Comparison of ENCODE assay signal across 1 cellular context in genomic region chr19:1094978-1095701, GRCh38.
TF ChIP-seq lines count a peak whose summit lies in the region.

Gene POLR2E, minus strand, starts transcription at chr19:1095375. Its CDS starts 60 bp downstream, at chr19:1095315.

TF ChIP-seq in GM12878, 131 proteins besides CTCF, POLR2A, EP300 and RAD21 (continued from another document and continues in another):
- TF ChIP-seq, protein P1, sequence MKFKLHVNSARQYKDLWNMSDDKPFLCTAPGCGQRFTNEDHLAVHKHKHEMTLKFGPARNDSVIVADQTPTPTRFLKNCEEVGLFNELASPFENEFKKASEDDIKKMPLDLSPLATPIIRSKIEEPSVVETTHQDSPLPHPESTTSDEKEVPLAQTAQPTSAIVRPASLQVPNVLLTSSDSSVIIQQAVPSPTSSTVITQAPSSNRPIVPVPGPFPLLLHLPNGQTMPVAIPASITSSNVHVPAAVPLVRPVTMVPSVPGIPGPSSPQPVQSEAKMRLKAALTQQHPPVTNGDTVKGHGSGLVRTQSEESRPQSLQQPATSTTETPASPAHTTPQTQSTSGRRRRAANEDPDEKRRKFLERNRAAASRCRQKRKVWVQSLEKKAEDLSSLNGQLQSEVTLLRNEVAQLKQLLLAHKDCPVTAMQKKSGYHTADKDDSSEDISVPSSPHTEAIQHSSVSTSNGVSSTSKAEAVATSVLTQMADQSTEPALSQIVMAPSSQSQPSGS (IDR thresholded peaks at IDR 0.05; ENCODE audit: low read length): no peak
- TF ChIP-seq SUZ12 (IDR thresholded peaks at IDR 0.05; ENCODE audit: unreplicated experiment) (no peak), NFYA (IDR thresholded peaks at IDR 0.05; ENCODE audit: borderline replicate concordance, low read depth, low read length) (no peak), DPF2 (IDR thresholded peaks at IDR 0.05) (no peak), ZNF217 (IDR thresholded peaks at IDR 0.05) (no peak), CBX3 (IDR thresholded peaks at IDR 0.05; ENCODE audit: borderline replicate concordance, low read depth) (no peak), BACH1 (IDR thresholded peaks at IDR 0.05; ENCODE audit: borderline replicate concordance) (no peak), CHD4 (IDR thresholded peaks at IDR 0.05) (no peak), KLF5 (IDR thresholded peaks at IDR 0.05; ENCODE audit: partially characterized antibody) (peak; percentile 73), POLR2AphosphoS5 (IDR thresholded peaks at IDR 0.05; ENCODE audit: low read length) (peak; percentile 52; the same call in 1 of the 2 replicates), CHD1 (IDR thresholded peaks at IDR 0.05; ENCODE audit: low read depth, low read length) (no peak), MTA3 (IDR thresholded peaks at IDR 0.05; ENCODE audit: borderline replicate concordance, low read length) (no peak), MLLT1 (IDR thresholded peaks at IDR 0.05) (no peak), STAT1 (conservative IDR thresholded peaks at IDR 0.05) (no peak), ETV6 (conservative IDR thresholded peaks at IDR 0.05 in 1 of 2, IDR thresholded peaks at IDR 0.05 in 1 of 2; ENCODE audit: borderline replicate concordance in 1 of 2, low read depth in 1 of 2) (no peak), BMI1 (IDR thresholded peaks at IDR 0.05; ENCODE audit: borderline replicate concordance) (no peak), MTA2 (IDR thresholded peaks at IDR 0.05; ENCODE audit: low read depth) (no peak), IKZF1 (conservative IDR thresholded peaks at IDR 0.05) (peak; percentile 94), CUX1 (IDR thresholded peaks at IDR 0.05; ENCODE audit: insufficient replicate concordance, low read depth, low read length) (no peak), JUND (IDR thresholded peaks at IDR 0.05; ENCODE audit: low read depth, low read length) (no peak), PRDM15 (CRISPR knock-in tag; IDR thresholded peaks at IDR 0.05) (no peak), RFX5 (IDR thresholded peaks at IDR 0.05; ENCODE audit: low read depth, low read length) (0 out of 2 replicates have a peak, but pooled peaks have one; percentile 10), KDM1A (IDR thresholded peaks at IDR 0.05; ENCODE audit: borderline replicate concordance) (no peak), SREBF2 (IDR thresholded peaks at IDR 0.05; ENCODE audit: low read length) (no peak; the same call in 1 of the 2 replicates), NRF1 (conservative IDR thresholded peaks at IDR 0.05; ENCODE audit: low read depth, low read length) (0 out of 2 replicates have a peak, but pooled peaks have one; percentile 22), EZH2 (IDR thresholded peaks at IDR 0.05; ENCODE audit: borderline replicate concordance, control insufficient read depth, low read depth, low read length) (no peak), CREB1 (IDR thresholded peaks at IDR 0.05; ENCODE audit: low read depth) (peak; percentile 76), ZNF207 (IDR thresholded peaks at IDR 0.05; ENCODE audit: borderline replicate concordance) (peak; percentile 70; the same call in 1 of the 2 replicates), SRF (IDR thresholded peaks at IDR 0.05; ENCODE audit: low read depth in 2 of 2, low read length in 2 of 2) (no peak), TCF12 (IDR thresholded peaks at IDR 0.05; ENCODE audit: low read depth, low read length) (no peak), IRF4 (IDR thresholded peaks at IDR 0.05; ENCODE audit: low read depth, low read length) (no peak), ZNF622 (IDR thresholded peaks at IDR 0.05) (no peak), IKZF2 (IDR thresholded peaks at IDR 0.05) (no peak), PML (IDR thresholded peaks at IDR 0.05; ENCODE audit: low read length) (no peak), SMAD5 (IDR thresholded peaks at IDR 0.05; ENCODE audit: low read depth) (peak; percentile 55; the same call in 1 of the 2 replicates), USF1 (IDR thresholded peaks at IDR 0.05; ENCODE audit: borderline replicate concordance, extremely low read length, insufficient read depth, low read depth, low read length) (no peak), KAT2A (conservative IDR thresholded peaks at IDR 0.05; ENCODE audit: control insufficient read depth, low read depth, low read length) (no peak), HDAC6 (IDR thresholded peaks at IDR 0.05; ENCODE audit: unreplicated experiment) (no peak), HCFC1 (IDR thresholded peaks at IDR 0.05; ENCODE audit: low read length) (peak; percentile 97), NR2F1 (conservative IDR thresholded peaks at IDR 0.05) (no peak)
- TF ChIP-seq, protein P2, sequence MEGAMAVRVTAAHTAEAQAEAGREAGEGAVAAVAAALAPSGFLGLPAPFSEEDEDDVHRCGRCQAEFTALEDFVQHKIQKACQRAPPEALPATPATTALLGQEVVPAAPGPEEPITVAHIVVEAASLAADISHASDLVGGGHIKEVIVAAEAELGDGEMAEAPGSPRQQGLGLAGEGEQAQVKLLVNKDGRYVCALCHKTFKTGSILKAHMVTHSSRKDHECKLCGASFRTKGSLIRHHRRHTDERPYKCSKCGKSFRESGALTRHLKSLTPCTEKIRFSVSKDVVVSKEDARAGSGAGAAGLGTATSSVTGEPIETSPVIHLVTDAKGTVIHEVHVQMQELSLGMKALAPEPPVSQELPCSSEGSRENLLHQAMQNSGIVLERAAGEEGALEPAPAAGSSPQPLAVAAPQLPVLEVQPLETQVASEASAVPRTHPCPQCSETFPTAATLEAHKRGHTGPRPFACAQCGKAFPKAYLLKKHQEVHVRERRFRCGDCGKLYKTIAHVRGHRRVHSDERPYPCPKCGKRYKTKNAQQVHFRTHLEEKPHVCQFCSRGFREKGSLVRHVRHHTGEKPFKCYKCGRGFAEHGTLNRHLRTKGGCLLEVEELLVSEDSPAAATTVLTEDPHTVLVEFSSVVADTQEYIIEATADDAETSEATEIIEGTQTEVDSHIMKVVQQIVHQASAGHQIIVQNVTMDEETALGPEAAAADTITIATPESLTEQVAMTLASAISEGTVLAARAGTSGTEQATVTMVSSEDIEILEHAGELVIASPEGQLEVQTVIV (IDR thresholded peaks at IDR 0.05; ENCODE audit: borderline replicate concordance, partially characterized antibody): no peak
- TF ChIP-seq, protein P3, sequence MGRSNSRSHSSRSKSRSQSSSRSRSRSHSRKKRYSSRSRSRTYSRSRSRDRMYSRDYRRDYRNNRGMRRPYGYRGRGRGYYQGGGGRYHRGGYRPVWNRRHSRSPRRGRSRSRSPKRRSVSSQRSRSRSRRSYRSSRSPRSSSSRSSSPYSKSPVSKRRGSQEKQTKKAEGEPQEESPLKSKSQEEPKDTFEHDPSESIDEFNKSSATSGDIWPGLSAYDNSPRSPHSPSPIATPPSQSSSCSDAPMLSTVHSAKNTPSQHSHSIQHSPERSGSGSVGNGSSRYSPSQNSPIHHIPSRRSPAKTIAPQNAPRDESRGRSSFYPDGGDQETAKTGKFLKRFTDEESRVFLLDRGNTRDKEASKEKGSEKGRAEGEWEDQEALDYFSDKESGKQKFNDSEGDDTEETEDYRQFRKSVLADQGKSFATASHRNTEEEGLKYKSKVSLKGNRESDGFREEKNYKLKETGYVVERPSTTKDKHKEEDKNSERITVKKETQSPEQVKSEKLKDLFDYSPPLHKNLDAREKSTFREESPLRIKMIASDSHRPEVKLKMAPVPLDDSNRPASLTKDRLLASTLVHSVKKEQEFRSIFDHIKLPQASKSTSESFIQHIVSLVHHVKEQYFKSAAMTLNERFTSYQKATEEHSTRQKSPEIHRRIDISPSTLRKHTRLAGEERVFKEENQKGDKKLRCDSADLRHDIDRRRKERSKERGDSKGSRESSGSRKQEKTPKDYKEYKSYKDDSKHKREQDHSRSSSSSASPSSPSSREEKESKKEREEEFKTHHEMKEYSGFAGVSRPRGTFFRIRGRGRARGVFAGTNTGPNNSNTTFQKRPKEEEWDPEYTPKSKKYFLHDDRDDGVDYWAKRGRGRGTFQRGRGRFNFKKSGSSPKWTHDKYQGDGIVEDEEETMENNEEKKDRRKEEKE (IDR thresholded peaks at IDR 0.05): no peak
- TF ChIP-seq, protein P4, sequence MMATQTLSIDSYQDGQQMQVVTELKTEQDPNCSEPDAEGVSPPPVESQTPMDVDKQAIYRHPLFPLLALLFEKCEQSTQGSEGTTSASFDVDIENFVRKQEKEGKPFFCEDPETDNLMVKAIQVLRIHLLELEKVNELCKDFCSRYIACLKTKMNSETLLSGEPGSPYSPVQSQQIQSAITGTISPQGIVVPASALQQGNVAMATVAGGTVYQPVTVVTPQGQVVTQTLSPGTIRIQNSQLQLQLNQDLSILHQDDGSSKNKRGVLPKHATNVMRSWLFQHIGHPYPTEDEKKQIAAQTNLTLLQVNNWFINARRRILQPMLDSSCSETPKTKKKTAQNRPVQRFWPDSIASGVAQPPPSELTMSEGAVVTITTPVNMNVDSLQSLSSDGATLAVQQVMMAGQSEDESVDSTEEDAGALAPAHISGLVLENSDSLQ (IDR thresholded peaks at IDR 0.05): peak; percentile 85
- TF ChIP-seq, protein P5, sequence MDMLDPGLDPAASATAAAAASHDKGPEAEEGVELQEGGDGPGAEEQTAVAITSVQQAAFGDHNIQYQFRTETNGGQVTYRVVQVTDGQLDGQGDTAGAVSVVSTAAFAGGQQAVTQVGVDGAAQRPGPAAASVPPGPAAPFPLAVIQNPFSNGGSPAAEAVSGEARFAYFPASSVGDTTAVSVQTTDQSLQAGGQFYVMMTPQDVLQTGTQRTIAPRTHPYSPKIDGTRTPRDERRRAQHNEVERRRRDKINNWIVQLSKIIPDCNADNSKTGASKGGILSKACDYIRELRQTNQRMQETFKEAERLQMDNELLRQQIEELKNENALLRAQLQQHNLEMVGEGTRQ (IDR thresholded peaks at IDR 0.05; ENCODE audit: borderline replicate concordance, low read depth, low read length): no peak
